ENCODE assay signal across 12 cellular contexts in genomic region chr5:160188968-160189319, GRCh38. TPM values are rescaled to one million over a fixed set of nuclear protein-coding genes. Genes with fewer than 3 reads are reported as not detected.
A peak's percentile ranks its signal among the peaks of the same experiment; 100 is the strongest.
DNase-seq lines count a peak whose midpoint lies in the region; ATAC-seq, FAIRE-seq and TF ChIP-seq lines count a peak whose summit lies in the region.
"Had no signal": no experiment of that assay in that cellular context is flagged by ENCODE, and none has a peak within 500 bp of the region (broad histone marks: within the 10 kb centered on the region; RNA-seq: fewer than 3 reads in every experiment).

No MANE protein-coding gene starts in this region.

- no peak overlapping the region for H3K56ac ChIP-seq in H1 (replicated peaks; ENCODE audit: insufficient read length, low read depth, low read length)

- H3K4me3 Mint-ChIP-seq in GM23338, result peak overlapping the region; percentile 49

- peaks cover 19% of the 10 kb centered on the region for H3K27me3 Mint-ChIP-seq in GM23338 (ENCODE audit: insufficient read depth, low read depth, poor library complexity)

- no peak overlapping the region for H2BK120ac ChIP-seq in H1 (replicated peaks; ENCODE audit: low read depth, low read length)

- no peak for FAIRE-seq in H1 (lab: Jason Lieb, UNC)
- FAIRE-seq: frontal cortex had no signal

- H3K27me3 ChIP-seq in BLaER1 (peaks cover 9% of the 10 kb centered on the region; the same call in 1 of the 2 replicates), GM23338 (ENCODE audit: insufficient read depth) (no peaks in the 10 kb centered on the region), H1 (replicated peaks in 1 of 4; ENCODE audit: control insufficient read depth in 3 of 4, extremely low read depth in 1 of 4, insufficient read depth in 3 of 4, low read length in 3 of 4) (no peaks in the 10 kb centered on the region), osteoblast (ENCODE audit: insufficient read depth, low read length) (no peaks in the 10 kb centered on the region)
- H3K27me3 ChIP-seq: right atrium auricular region had no signal

- ATAC-seq in GM23338 (no peak), GM21723 (IDR thresholded peaks at IDR 0.05; ENCODE audit: unreplicated experiment) (no peak)

- H4K5ac ChIP-seq in H1 (ENCODE audit: insufficient read length, low read depth, low read length), result no peak overlapping the region

- H3K18ac ChIP-seq in H1 (ENCODE audit: extremely low read depth, low read length), result no peak overlapping the region; the same call in 1 of the 2 replicates

- peaks cover 35% of the 10 kb centered on the region for H3K36me3 Mint-ChIP-seq in GM23338 (ENCODE audit: low read depth)

- no peaks in the 10 kb centered on the region for H3K79me2 ChIP-seq in GM23338 (replicated peaks; ENCODE audit: insufficient read depth)
- H3K79me2 ChIP-seq in H1 (ENCODE audit: control insufficient read depth in 1 of 2, insufficient read depth in 2 of 2, low read length in 2 of 2), result no peaks in the 10 kb centered on the region
- H3K79me2 ChIP-seq in osteoblast (ENCODE audit: insufficient read depth, low read length), result no peaks in the 10 kb centered on the region

- no peak overlapping the region for H2BK20ac ChIP-seq in H1 (ENCODE audit: low read length)

- H3K27ac ChIP-seq in BLaER1, result no peak overlapping the region
- H3K27ac ChIP-seq in GM23338 (ENCODE audit: low read depth), result peak overlapping the region; percentile 100
- no peak overlapping the region for H3K27ac ChIP-seq in H1 (ENCODE audit: low read depth, low read length)
- peak overlapping the region; percentile 60 for H3K27ac ChIP-seq in osteoblast (ENCODE audit: low read depth, low read length)

- no peak overlapping the region for H2BK15ac ChIP-seq in H1 (ENCODE audit: low read length)

- no peak overlapping the region for H3K4me3 ChIP-seq in BLaER1
- peak overlapping the region; percentile 47 for H3K4me3 ChIP-seq in GM23338
- H3K4me3 ChIP-seq in H1 (ENCODE audit: extremely low read depth in 1 of 4, insufficient read depth in 2 of 4, low read depth in 3 of 4, low read length in 4 of 4), result peak overlapping the region in 3 of 4 experiments; percentile 27 to 53 (median 27); a peak in 4 of 8 replicates
- peak overlapping the region; percentile 71 for H3K4me3 ChIP-seq in osteoblast (ENCODE audit: insufficient read depth, low read length)

- no peak overlapping the region for H3K9ac ChIP-seq in BLaER1
- H3K9ac ChIP-seq in H1 (replicated peaks in 1 of 4; ENCODE audit: extremely low read depth in 1 of 4, low read depth in 3 of 4, low read length in 3 of 4), result no peak overlapping the region; a peak in 2 of 7 replicates

- no peaks in the 10 kb centered on the region for H3K79me1 ChIP-seq in H1 (ENCODE audit: low read depth, low read length)

- no peak for TF ChIP-seq CTCF in GM23338 (conservative IDR thresholded peaks at IDR 0.05; ENCODE audit: low read depth in 2 of 2)
- TF ChIP-seq CTCF in H1 (IDR thresholded peaks at IDR 0.05; ENCODE audit: control extremely low read depth in 1 of 3, insufficient read depth in 1 of 3, low read depth in 1 of 3, low read length in 3 of 3), result no peak
- no peak for TF ChIP-seq CTCF in osteoblast (IDR thresholded peaks at IDR 0.05; ENCODE audit: extremely low read depth, low read depth, low read length)

- no peaks in the 10 kb centered on the region for H3K36me3 ChIP-seq in BLaER1
- peaks cover 7% of the 10 kb centered on the region; the same call in 1 of the 2 replicates for H3K36me3 ChIP-seq in GM23338 (ENCODE audit: insufficient read depth)
- H3K36me3 ChIP-seq in H1 (ENCODE audit: control insufficient read depth in 2 of 4, insufficient read depth in 4 of 4, low read length in 3 of 4), result no peaks in the 10 kb centered on the region
- no peaks in the 10 kb centered on the region for H3K36me3 ChIP-seq in osteoblast (ENCODE audit: insufficient read depth, low read length)
- H3K36me3 ChIP-seq: right atrium auricular region had no signal

- no peak for DNase-seq in GM23338 (ENCODE audit: low spot score)
- DNase-seq in H1 (ENCODE audit: low read depth in 1 of 2, low spot score in 2 of 2), result no peak
- DNase-seq in osteoblast (ENCODE audit: insufficient read length, low spot score, missing footprints), result no peak
- DNase-seq in NCI-H2171 treated with DMSO at 0.1 percent for 48 hours (lab: John Stamatoyannopoulos, UW), result no peak
- no peak for DNase-seq in stimulated activated CD4-positive, alpha-beta T cell treated with anti-CD3 and anti-CD28 coated beads, Interleukin-4, amount 100 ng/mL, for 4 hours
- DNase-seq: cortex of kidney, NCI-H345 had no signal

- H3K27ac Mint-ChIP-seq in GM23338, result peak overlapping the region; percentile 65; the same call in 1 of the 2 replicates
- H3K27ac Mint-ChIP-seq: activated naive CD4-positive, alpha-beta T cell treated with anti-CD3 and anti-CD28 coated beads, Interleukin-2, amount 50 U/mL, for 72 hours had no signal

- H3K14ac ChIP-seq in H1 (ENCODE audit: insufficient read length), result no peak overlapping the region

- no peak overlapping the region for H2BK5ac ChIP-seq in H1 (ENCODE audit: low read depth, low read length)

- no peak overlapping the region for H2AFZ ChIP-seq in GM23338
- no peak overlapping the region; the same call in 1 of the 2 replicates for H2AFZ ChIP-seq in H1 (ENCODE audit: low read length)
- H2AFZ ChIP-seq in osteoblast (ENCODE audit: low read length), result peak overlapping the region; percentile 72

- no peak for TF ChIP-seq RAD21 in H1 (IDR thresholded peaks at IDR 0.05 in 1 of 2, conservative IDR thresholded peaks at IDR 0.05 in 1 of 2; ENCODE audit: low read depth in 2 of 2, low read length in 2 of 2)

- H3K23ac ChIP-seq in H1 (ENCODE audit: insufficient read length), result no peak overlapping the region

- no peak overlapping the region for H4K8ac ChIP-seq in H1 (ENCODE audit: extremely low read depth, insufficient read depth, low read length)

- POLR2A ChIA-PET in H1 (lab: Charles Lee; ENCODE audit: partially characterized antibody), result interaction anchor here (0.8 to 8.3 kb wide), 9 partner anchors 8 to 89 kb away, joined by 3 to 72 read pairs (median 5); no protein-coding TSS in a partner anchor

- H3K9me2 ChIP-seq in GM23338 (ENCODE audit: insufficient read depth), result no peaks in the 10 kb centered on the region

- H3K4me1 Mint-ChIP-seq in GM23338, result peaks cover 7% of the 10 kb centered on the region

- no peak overlapping the region for H4K91ac ChIP-seq in H1 (replicated peaks; ENCODE audit: insufficient read length, low read length)

- TF ChIP-seq EP300 in H1 (IDR thresholded peaks at IDR 0.05; ENCODE audit: borderline replicate concordance in 1 of 2, low read depth in 2 of 2, low read length in 2 of 2), result no peak

- peaks cover 16% of the 10 kb centered on the region for H3K9me3 ChIP-seq in BLaER1
- no peaks in the 10 kb centered on the region; a peak in 1 of 4 replicates for H3K9me3 ChIP-seq in H1 (ENCODE audit: insufficient read depth in 2 of 2, low read depth in 1 of 2, low read length in 1 of 2)
- no peaks in the 10 kb centered on the region for H3K9me3 ChIP-seq in osteoblast (ENCODE audit: low read depth, low read length)
- H3K9me3 ChIP-seq: right atrium auricular region had no signal

- H3K23me2 ChIP-seq in H1 (ENCODE audit: low read depth, low read length), result no peaks in the 10 kb centered on the region

- peaks cover 13% of the 10 kb centered on the region for H3F3A ChIP-seq in GM23338 (replicated peaks; ENCODE audit: low read depth)

- H4K20me1 ChIP-seq in BLaER1 (no peaks in the 10 kb centered on the region), GM23338 (replicated peaks; ENCODE audit: insufficient read depth) (no peaks in the 10 kb centered on the region), H1 (replicated peaks in 1 of 2; ENCODE audit: control insufficient read depth in 1 of 2, insufficient read depth in 2 of 2, low read length in 2 of 2) (no peaks in the 10 kb centered on the region), osteoblast (ENCODE audit: insufficient read depth, low read length) (no peaks in the 10 kb centered on the region)

- H2AK5ac ChIP-seq in H1 (ENCODE audit: low read depth, low read length), result no peak overlapping the region

- H3K9me3 Mint-ChIP-seq in GM23338, result peaks cover 40% of the 10 kb centered on the region

- H3K4ac ChIP-seq in H1 (replicated peaks; ENCODE audit: insufficient read length, low read depth, low read length), result no peak overlapping the region

- peak overlapping the region; percentile 82 for H3K4me2 ChIP-seq in BLaER1
- peak overlapping the region; percentile 70 for H3K4me2 ChIP-seq in GM23338
- peak overlapping the region; percentile 66 to 83; a peak in 3 of 4 replicates for H3K4me2 ChIP-seq in H1 (ENCODE audit: insufficient read depth in 1 of 2, low read depth in 2 of 2, low read length in 2 of 2)
- peak overlapping the region; percentile 80 for H3K4me2 ChIP-seq in osteoblast (ENCODE audit: insufficient read depth, low read length)

- CTCF ChIA-PET in H1 (lab: Charles Lee; ENCODE audit: partially characterized antibody), result interaction anchor here (0.9 to 3.7 kb wide), 11 partner anchors 9 to 202 kb away, joined by 3 to 15 read pairs (median 4); no protein-coding TSS in a partner anchor

- WGBS in H1 (ENCODE audit: extremely low coverage in 1 of 2, insufficient coverage in 1 of 2, insufficient read length in 1 of 2, insufficient replicate concordance in 2 of 2, low coverage in 1 of 2, low lambda C conversion rate in 2 of 2, missing lambda C conversion rate in 1 of 2), 2 experiments, result 76% methylated on average over 5 of the region's 5 CpGs; no CpG with 5 or more reads in 1 of the 2 experiments

- H3K4me1 ChIP-seq in BLaER1 (peaks cover 30% of the 10 kb centered on the region), GM23338 (ENCODE audit: insufficient read depth) (peaks cover 18% of the 10 kb centered on the region), H1 (replicated peaks in 1 of 4; ENCODE audit: control insufficient read depth in 3 of 4, insufficient read depth in 4 of 4, low read length in 3 of 4) (peaks cover 0 to 7% (median 3%) of the 10 kb centered on the region in 4 experiments; a peak in 6 of 7 replicates), osteoblast (ENCODE audit: insufficient read depth, low read length) (peaks cover 5% of the 10 kb centered on the region)

- no peak for TF ChIP-seq POLR2A in H1 (IDR thresholded peaks at IDR 0.05; ENCODE audit: control extremely low read depth in 1 of 2, low read depth in 2 of 2, low read length in 2 of 2)

- no peak overlapping the region for H2BK12ac ChIP-seq in H1 (ENCODE audit: low read depth, low read length)

RNA-seq across cellular contexts. Expression of gene FABP6, which starts 40.4 kb away (rescaled TPM):
- 1.7 and 2.2 TPM in 2 replicates for total RNA-seq in GM23338 (2014; rRNA removed; shearing (Covaris generic))
- polyA plus RNA-seq in GM23338 (2016; fragmentation: Nextera tagmentation; extraction: Ambion mirVana) (7.5 and 9.7 TPM in 2 replicates), H1 (2011; rRNA removed) (3.2 and 6.1 TPM in 2 replicates)
- total RNA-seq in H1 (2021; fragmentation: NEBNext Ultra II Directional; extraction: Animal tissue kit (Norgen Biotek cat#: 25700)), result 3.6 and 4.8 TPM in 2 replicates
- polyA plus RNA-seq in H1 (2011; cell fraction: cytosol; rRNA removed), result 5.0 TPM
- polyA plus RNA-seq in H1 (2011; cell fraction: nucleus; rRNA removed), result 2.5 TPM
- polyA plus RNA-seq in H1 (2012, experiment 1 of 2), result 4.5 to 12.2 TPM (median 7.2 TPM) in 4 replicates
- polyA plus RNA-seq in H1 (2012, experiment 2 of 2), result 5.9 TPM
- 3.5 TPM for polyA plus RNA-seq in H1 (2013, experiment 1 of 2)
- 5.3 TPM for polyA plus RNA-seq in H1 (2013, experiment 2 of 2)
- 0.63 and 2.3 TPM in 2 replicates for polyA minus RNA-seq in H1 (2011; rRNA and poly(A)+ RNA removed)
- not detected for polyA minus RNA-seq in H1 (2011; cell fraction: cytosol; rRNA and poly(A)+ RNA removed)
- 2.7 TPM for polyA minus RNA-seq in H1 (2011; cell fraction: nucleus; rRNA and poly(A)+ RNA removed)
- not detected in 2 replicates for total RNA-seq in osteoblast
- total RNA-seq: activated naive CD4-positive, alpha-beta T cell treated with anti-CD3 and anti-CD28 coated beads, Interleukin-2, amount 50 U/mL, for 72 hours; right atrium auricular region had no signal

Comparison
In these comparisons a context has a peak if more than half of its experiments do, and no peak if none do; other contexts are left out.
1. H3K27ac ChIP-seq: peak in GM23338 (single experiment) and osteoblast (single experiment); none in BLaER1 (single experiment) and H1 (single experiment).
2. Peak in every context shown above with its lines, with median percentiles within 50 percentile points of each other: H3K4me2 ChIP-seq.